ENCODE assay signal across 21 cellular contexts in genomic region chr11:121802542-121802941, GRCh38.
DNase-seq lines count a peak whose midpoint lies in the region; ATAC-seq and TF ChIP-seq lines count a peak whose summit lies in the region.
"Had no signal": no experiment of that assay in that cellular context is flagged by ENCODE, and none has a peak within 500 bp of the region (broad histone marks: within the 10 kb centered on the region; RNA-seq: fewer than 3 reads in every experiment).

No MANE protein-coding gene starts in this region.

- peaks cover 6% of the 10 kb centered on the region for H3K9me3 Mint-ChIP-seq in mesothelial cell of epicardium

- DNase-seq in AG04450 (ENCODE audit: low read depth, low spot score): peak; percentile 37
- DNase-seq in SJCRH30: peak; percentile 73 to 84
- peak; percentile 56 to 84 (median 83) for DNase-seq in right cardiac atrium
- no peak for DNase-seq in mesothelial cell of epicardium (ENCODE audit: low spot score in 2 of 2, unreplicated experiment in 2 of 2)
- no peak for DNase-seq in NCI-H1930 (lab: John Stamatoyannopoulos, UW)
- no peak for DNase-seq in NCI-H1105 (lab: John Stamatoyannopoulos, UW)
- DNase-seq in GM20000 (ENCODE audit: low spot score): no peak
- DNase-seq in SKM-1 treated with dmso at 0.1 percent for 144 hours (lab: John Stamatoyannopoulos, UW; ENCODE audit: unreplicated experiment): no peak
- DNase-seq: activated CD8-positive, alpha-beta memory T cell treated with anti-CD3 and anti-CD28 coated beads for 24 hours; activated T-cell treated with anti-CD3 and anti-CD28 coated beads, Interleukin-2, amount 50 U/mL, for 72 hours; Caco-2; Kasumi-1; kidney; NCI-H1105 treated with DMSO at 0.1 percent for 48 hours; NCI-H2107; NCI-H526; T1000 had no signal

- ATAC-seq in right cardiac atrium: peak; percentile 59 to 65
- ATAC-seq: A549; activated CD4-positive, CD25-positive, alpha-beta regulatory T cell treated with anti-CD3 and anti-CD28 coated beads, Interleukin-2, amount 50 U/mL, for 24 hours; activated naive CD4-positive, alpha-beta T cell treated with anti-CD3 and anti-CD28 coated beads, Interleukin-2, amount 50 U/mL, for 72 hours; activated T-cell treated with anti-CD3 and anti-CD28 coated beads, Interleukin-2, amount 50 U/mL, for 72 hours had no signal

- no peak overlapping the region for H3K27ac ChIP-seq in AG04450 (ENCODE audit: low read depth, low read length)
- H3K27ac ChIP-seq in SJCRH30: peak overlapping the region; percentile 28
- no peak overlapping the region for H3K27ac ChIP-seq in right cardiac atrium (ENCODE audit: low read length)
- H3K27ac ChIP-seq: A549, RWPE1 had no signal

- H3K27me3 ChIP-seq in AG04450 (ENCODE audit: control insufficient read depth, insufficient read depth, low read length): no peaks in the 10 kb centered on the region
- no peaks in the 10 kb centered on the region for H3K27me3 ChIP-seq in SJCRH30
- no peaks in the 10 kb centered on the region for H3K27me3 ChIP-seq in right cardiac atrium (ENCODE audit: control insufficient read depth, insufficient read depth)

- TF ChIP-seq CTCF in AG04450 (IDR thresholded peaks at IDR 0.05; ENCODE audit: low read depth, low read length): no peak
- TF ChIP-seq CTCF in mesothelial cell of epicardium (IDR thresholded peaks at IDR 0.05; ENCODE audit: unreplicated experiment): no peak
- TF ChIP-seq CTCF in GM20000 (IDR thresholded peaks at IDR 0.05; ENCODE audit: extremely low read depth, missing control alignments): no peak

- no peak overlapping the region for H3K4me3 Mint-ChIP-seq in mesothelial cell of epicardium
- H3K4me3 Mint-ChIP-seq: activated T-cell treated with anti-CD3 and anti-CD28 coated beads, Interleukin-2, amount 50 U/mL, for 72 hours had no signal

- H3K36me3 Mint-ChIP-seq in mesothelial cell of epicardium: peaks cover 4% of the 10 kb centered on the region
- H3K36me3 Mint-ChIP-seq: activated naive CD4-positive, alpha-beta T cell treated with anti-CD3 and anti-CD28 coated beads, Interleukin-2, amount 50 U/mL, for 72 hours had no signal

- CTCF ChIA-PET in AG04450 (lab: Charles Lee): no interaction called here

- intact Hi-C loops in right cardiac atrium (cut with DNase I): no loop called here

- H3K36me3 ChIP-seq in SJCRH30: no peaks in the 10 kb centered on the region

- 65% methylated on average over 4 of the region's 4 CpGs for WGBS in right cardiac atrium

- no peaks in the 10 kb centered on the region for H3K27me3 Mint-ChIP-seq in mesothelial cell of epicardium (ENCODE audit: low read depth)

- H3K4me3 ChIP-seq in AG04450 (ENCODE audit: low read depth, low read length): no peak overlapping the region
- H3K4me3 ChIP-seq in SJCRH30: 0 out of 2 replicates have a peak overlapping the region, but pooled peaks have one; percentile 0
- H3K4me3 ChIP-seq in right cardiac atrium (ENCODE audit: low read length): no peak overlapping the region
- H3K4me3 ChIP-seq: A549 had no signal

- POLR2A ChIA-PET in AG04450 (lab: Yijun Ruan, JAX): no interaction called here

- H3K9me3 ChIP-seq in AG04450 (ENCODE audit: control insufficient read depth, insufficient read depth, low read length): no peaks in the 10 kb centered on the region; the same call in 1 of the 2 replicates
- H3K9me3 ChIP-seq in SJCRH30 (replicated peaks): no peaks in the 10 kb centered on the region
- no peaks in the 10 kb centered on the region for H3K9me3 ChIP-seq in right cardiac atrium (ENCODE audit: control insufficient read depth, low read length)
- H3K9me3 ChIP-seq: A549 had no signal

- H3K27ac Mint-ChIP-seq in mesothelial cell of epicardium: peak overlapping the region; percentile 97
- H3K27ac Mint-ChIP-seq: activated naive CD4-positive, alpha-beta T cell treated with anti-CD3 and anti-CD28 coated beads, Interleukin-2, amount 50 U/mL, for 72 hours; activated T-cell treated with anti-CD3 and anti-CD28 coated beads, Interleukin-2, amount 50 U/mL, for 72 hours had no signal

- H3K4me1 ChIP-seq in SJCRH30: peaks cover 13% of the 10 kb centered on the region
- no peaks in the 10 kb centered on the region for H3K4me1 ChIP-seq in right cardiac atrium (ENCODE audit: control insufficient read depth, insufficient read depth, low read length)
- H3K4me1 ChIP-seq: A549, Caco-2 had no signal

- peaks cover 51% of the 10 kb centered on the region for H3K4me1 Mint-ChIP-seq in mesothelial cell of epicardium

Comparison
In these comparisons a context has a peak if more than half of its experiments do, and no peak if none do; other contexts are left out.
1. DNase-seq: peak in AG04450 (single experiment), SJCRH30 (2 of 2) and right cardiac atrium (3 of 3); none in mesothelial cell of epicardium (0 of 2), NCI-H1930 (0 of 2), NCI-H1105 (single experiment), GM20000 (single experiment) and SKM-1 treated with dmso at 0.1 percent for 144 hours (single experiment).